9 cellular contexts compared by ENCODE assay signal in genomic region chr16:85524630-85525463, GRCh38.
DNase-seq lines count a peak whose midpoint lies in the region; ATAC-seq and TF ChIP-seq lines count a peak whose summit lies in the region.
"Had no signal": no experiment of that assay in that cellular context is flagged by ENCODE, and none has a peak within 500 bp of the region (broad histone marks: within the 10 kb centered on the region; RNA-seq: fewer than 3 reads in every experiment).

No MANE protein-coding gene starts in this region.

- H3K4me1 Mint-ChIP-seq in activated naive CD8-positive, alpha-beta T cell treated with anti-CD3 and anti-CD28 coated beads for 36 hours = no peaks in the 10 kb centered on the region
- H3K4me1 Mint-ChIP-seq in stimulated activated naive CD8-positive, alpha-beta T cell treated with anti-CD3 and anti-CD28 coated beads, Interleukin-15, amount 100 ng/mL, for 72 hours = no peaks in the 10 kb centered on the region

- H3K4me3 ChIP-seq in MG63 (no peak overlapping the region), adipocyte (ENCODE audit: low read length) (no peak overlapping the region), liver (ENCODE audit: low read depth in 1 of 3, low read length in 3 of 3) (no peak overlapping the region)

- no peak for TF ChIP-seq RAD21 in liver (IDR thresholded peaks at IDR 0.05)

- H3K27me3 Mint-ChIP-seq in activated naive CD8-positive, alpha-beta T cell treated with anti-CD3 and anti-CD28 coated beads for 36 hours = no peaks in the 10 kb centered on the region
- no peaks in the 10 kb centered on the region for H3K27me3 Mint-ChIP-seq in stimulated activated naive CD8-positive, alpha-beta T cell treated with anti-CD3 and anti-CD28 coated beads, Interleukin-15, amount 100 ng/mL, for 72 hours
- H3K27me3 Mint-ChIP-seq: activated T-helper 17 cell treated with anti-CD3 and anti-CD28 coated beads, Interleukin-2, amount 50 U/mL, for 72 hours had no signal

- no peak overlapping the region for H3K4me3 Mint-ChIP-seq in activated naive CD8-positive, alpha-beta T cell treated with anti-CD3 and anti-CD28 coated beads for 36 hours
- H3K4me3 Mint-ChIP-seq in stimulated activated naive CD8-positive, alpha-beta T cell treated with anti-CD3 and anti-CD28 coated beads, Interleukin-15, amount 100 ng/mL, for 72 hours = no peak overlapping the region
- H3K4me3 Mint-ChIP-seq: activated T-helper 17 cell treated with anti-CD3 and anti-CD28 coated beads, Interleukin-2, amount 50 U/mL, for 72 hours had no signal

- TF ChIP-seq CTCF in liver (IDR thresholded peaks at IDR 0.05; ENCODE audit: low read depth, low read length, missing input control) = peak; percentile 3

- H3K9me3 ChIP-seq in MG63 (no peaks in the 10 kb centered on the region), adipocyte (ENCODE audit: control insufficient read depth, low read length) (no peaks in the 10 kb centered on the region), liver (ENCODE audit: control insufficient read depth in 4 of 4, low read length in 3 of 4) (no peaks in the 10 kb centered on the region)

- H3K27me3 ChIP-seq in MG63 (no peaks in the 10 kb centered on the region), adipocyte (replicated peaks; ENCODE audit: control insufficient read depth, insufficient read depth, low read length) (no peaks in the 10 kb centered on the region), liver (ENCODE audit: control insufficient read depth in 4 of 4, insufficient read depth in 4 of 4, low read length in 3 of 4) (no peaks in the 10 kb centered on the region)

- DNase-seq in AML-193 (lab: John Stamatoyannopoulos, UW) = peak; percentile 87
- peak; percentile 91 for DNase-seq in MG63
- peak; percentile 48 for DNase-seq in adipocyte (ENCODE audit: low read depth)
- DNase-seq in GM19238 (ENCODE audit: insufficient read length, low spot score) = no peak
- no peak for DNase-seq in activated naive CD8-positive, alpha-beta T cell treated with anti-CD3 and anti-CD28 coated beads for 36 hours
- DNase-seq in stimulated activated naive CD8-positive, alpha-beta T cell treated with anti-CD3 and anti-CD28 coated beads, Interleukin-15, amount 100 ng/mL, for 72 hours = no peak
- DNase-seq in stimulated activated CD4-positive, alpha-beta T cell treated with anti-CD3 and anti-CD28 coated beads, Interleukin-2, amount 100 ng/mL, for 48 hours = no peak

- no peaks in the 10 kb centered on the region for H3K36me3 ChIP-seq in MG63
- H3K36me3 ChIP-seq in adipocyte (ENCODE audit: control insufficient read depth, insufficient read depth, low read length, severe bottlenecking) = peaks cover 4% of the 10 kb centered on the region
- H3K36me3 ChIP-seq in liver (ENCODE audit: control insufficient read depth in 4 of 4, insufficient read depth in 3 of 4, low read depth in 1 of 4, low read length in 3 of 4) = no peaks in the 10 kb centered on the region

- H3K36me3 Mint-ChIP-seq in activated naive CD8-positive, alpha-beta T cell treated with anti-CD3 and anti-CD28 coated beads for 36 hours = no peaks in the 10 kb centered on the region

- H3K9me3 Mint-ChIP-seq in activated naive CD8-positive, alpha-beta T cell treated with anti-CD3 and anti-CD28 coated beads for 36 hours = no peaks in the 10 kb centered on the region
- peaks cover 0 to under 1% of the 10 kb centered on the region in 2 donors for H3K9me3 Mint-ChIP-seq in stimulated activated naive CD8-positive, alpha-beta T cell treated with anti-CD3 and anti-CD28 coated beads, Interleukin-15, amount 100 ng/mL, for 72 hours
- H3K9me3 Mint-ChIP-seq: activated T-helper 17 cell treated with anti-CD3 and anti-CD28 coated beads, Interleukin-2, amount 50 U/mL, for 72 hours had no signal

- no peak for ATAC-seq in stimulated activated naive CD8-positive, alpha-beta T cell treated with anti-CD3 and anti-CD28 coated beads, Interleukin-15, amount 100 ng/mL, for 72 hours
- ATAC-seq: activated T-helper 17 cell treated with anti-CD3 and anti-CD28 coated beads, Interleukin-2, amount 50 U/mL, for 72 hours had no signal

- peak overlapping the region; percentile 93 for H3K27ac ChIP-seq in liver (ENCODE audit: low read depth in 1 of 2, low read length in 2 of 2)

- WGBS in liver = 28% methylated on average over 30 of the region's 30 CpGs

- H3K4me1 ChIP-seq in adipocyte (ENCODE audit: control insufficient read depth, insufficient read depth, low read length) (peaks cover 37% of the 10 kb centered on the region), liver (ENCODE audit: control insufficient read depth in 4 of 4, insufficient read depth in 4 of 4, low read length in 3 of 4) (peaks cover 40 to 84% (median 62%) of the 10 kb centered on the region in 4 donors)

- no peak overlapping the region for H3K27ac Mint-ChIP-seq in activated naive CD8-positive, alpha-beta T cell treated with anti-CD3 and anti-CD28 coated beads for 36 hours
- H3K27ac Mint-ChIP-seq in stimulated activated naive CD8-positive, alpha-beta T cell treated with anti-CD3 and anti-CD28 coated beads, Interleukin-15, amount 100 ng/mL, for 72 hours = no peak overlapping the region
- H3K27ac Mint-ChIP-seq: activated T-helper 17 cell treated with anti-CD3 and anti-CD28 coated beads, Interleukin-2, amount 50 U/mL, for 72 hours had no signal

- peak overlapping the region; percentile 70 for H3K9ac ChIP-seq in adipocyte (ENCODE audit: low read length)
- peak overlapping the region in 1 of 2 donors; percentile 36 for H3K9ac ChIP-seq in liver (ENCODE audit: low read depth in 1 of 2, low read length in 2 of 2)

TF ChIP-seq in liver, 16 proteins besides CTCF, POLR2A, EP300 and RAD21:
- TF ChIP-seq TAF1 (conservative IDR thresholded peaks at IDR 0.05) (no peak), YY1 (IDR thresholded peaks at IDR 0.05) (peak; percentile 80), JUND (IDR thresholded peaks at IDR 0.05) (peak in 1 of 2 donors; percentile 74), HNF4G (IDR thresholded peaks at IDR 0.05) (no peak), SP1 (IDR thresholded peaks at IDR 0.05) (peak; percentile 88), ATF3 (IDR thresholded peaks at IDR 0.05) (peak; percentile 95), FOXA1 (IDR thresholded peaks at IDR 0.05) (no peak), EGR1 (IDR thresholded peaks at IDR 0.05; ENCODE audit: low read depth in 2 of 2) (peak in 1 of 2 donors; percentile 71), RXRA (IDR thresholded peaks at IDR 0.05) (peak; percentile 89 to 94), FOXA2 (IDR thresholded peaks at IDR 0.05) (no peak), NR2F2 (IDR thresholded peaks at IDR 0.05) (peak; percentile 64), HNF4A (conservative IDR thresholded peaks at IDR 0.05) (peak; percentile 70 to 73), GABPA (IDR thresholded peaks at IDR 0.05 in 1 of 2, conservative IDR thresholded peaks at IDR 0.05 in 1 of 2) (peak in 1 of 2 donors; percentile 17)
- TF ChIP-seq, protein P1, sequence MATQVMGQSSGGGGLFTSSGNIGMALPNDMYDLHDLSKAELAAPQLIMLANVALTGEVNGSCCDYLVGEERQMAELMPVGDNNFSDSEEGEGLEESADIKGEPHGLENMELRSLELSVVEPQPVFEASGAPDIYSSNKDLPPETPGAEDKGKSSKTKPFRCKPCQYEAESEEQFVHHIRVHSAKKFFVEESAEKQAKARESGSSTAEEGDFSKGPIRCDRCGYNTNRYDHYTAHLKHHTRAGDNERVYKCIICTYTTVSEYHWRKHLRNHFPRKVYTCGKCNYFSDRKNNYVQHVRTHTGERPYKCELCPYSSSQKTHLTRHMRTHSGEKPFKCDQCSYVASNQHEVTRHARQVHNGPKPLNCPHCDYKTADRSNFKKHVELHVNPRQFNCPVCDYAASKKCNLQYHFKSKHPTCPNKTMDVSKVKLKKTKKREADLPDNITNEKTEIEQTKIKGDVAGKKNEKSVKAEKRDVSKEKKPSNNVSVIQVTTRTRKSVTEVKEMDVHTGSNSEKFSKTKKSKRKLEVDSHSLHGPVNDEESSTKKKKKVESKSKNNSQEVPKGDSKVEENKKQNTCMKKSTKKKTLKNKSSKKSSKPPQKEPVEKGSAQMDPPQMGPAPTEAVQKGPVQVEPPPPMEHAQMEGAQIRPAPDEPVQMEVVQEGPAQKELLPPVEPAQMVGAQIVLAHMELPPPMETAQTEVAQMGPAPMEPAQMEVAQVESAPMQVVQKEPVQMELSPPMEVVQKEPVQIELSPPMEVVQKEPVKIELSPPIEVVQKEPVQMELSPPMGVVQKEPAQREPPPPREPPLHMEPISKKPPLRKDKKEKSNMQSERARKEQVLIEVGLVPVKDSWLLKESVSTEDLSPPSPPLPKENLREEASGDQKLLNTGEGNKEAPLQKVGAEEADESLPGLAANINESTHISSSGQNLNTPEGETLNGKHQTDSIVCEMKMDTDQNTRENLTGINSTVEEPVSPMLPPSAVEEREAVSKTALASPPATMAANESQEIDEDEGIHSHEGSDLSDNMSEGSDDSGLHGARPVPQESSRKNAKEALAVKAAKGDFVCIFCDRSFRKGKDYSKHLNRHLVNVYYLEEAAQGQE (IDR thresholded peaks at IDR 0.05) = peak; percentile 72
- TF ChIP-seq, protein P2, sequence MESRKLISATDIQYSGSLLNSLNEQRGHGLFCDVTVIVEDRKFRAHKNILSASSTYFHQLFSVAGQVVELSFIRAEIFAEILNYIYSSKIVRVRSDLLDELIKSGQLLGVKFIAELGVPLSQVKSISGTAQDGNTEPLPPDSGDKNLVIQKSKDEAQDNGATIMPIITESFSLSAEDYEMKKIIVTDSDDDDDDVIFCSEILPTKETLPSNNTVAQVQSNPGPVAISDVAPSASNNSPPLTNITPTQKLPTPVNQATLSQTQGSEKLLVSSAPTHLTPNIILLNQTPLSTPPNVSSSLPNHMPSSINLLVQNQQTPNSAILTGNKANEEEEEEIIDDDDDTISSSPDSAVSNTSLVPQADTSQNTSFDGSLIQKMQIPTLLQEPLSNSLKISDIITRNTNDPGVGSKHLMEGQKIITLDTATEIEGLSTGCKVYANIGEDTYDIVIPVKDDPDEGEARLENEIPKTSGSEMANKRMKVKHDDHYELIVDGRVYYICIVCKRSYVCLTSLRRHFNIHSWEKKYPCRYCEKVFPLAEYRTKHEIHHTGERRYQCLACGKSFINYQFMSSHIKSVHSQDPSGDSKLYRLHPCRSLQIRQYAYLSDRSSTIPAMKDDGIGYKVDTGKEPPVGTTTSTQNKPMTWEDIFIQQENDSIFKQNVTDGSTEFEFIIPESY (IDR thresholded peaks at IDR 0.05) = peak; percentile 60
- TF ChIP-seq, protein P3, sequence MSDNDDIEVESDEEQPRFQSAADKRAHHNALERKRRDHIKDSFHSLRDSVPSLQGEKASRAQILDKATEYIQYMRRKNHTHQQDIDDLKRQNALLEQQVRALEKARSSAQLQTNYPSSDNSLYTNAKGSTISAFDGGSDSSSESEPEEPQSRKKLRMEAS (IDR thresholded peaks at IDR 0.05) = peak; percentile 56

Comparison
In these comparisons a context has a peak if more than half of its experiments do, and no peak if none do; other contexts are left out.
1. DNase-seq: peak in AML-193 (2 of 2), MG63 (single experiment) and adipocyte (single experiment); none in GM19238 (single experiment), activated naive CD8-positive, alpha-beta T cell treated with anti-CD3 and anti-CD28 coated beads for 36 hours (single experiment), stimulated activated naive CD8-positive, alpha-beta T cell treated with anti-CD3 and anti-CD28 coated beads, Interleukin-15, amount 100 ng/mL, for 72 hours (0 of 2) and stimulated activated CD4-positive, alpha-beta T cell treated with anti-CD3 and anti-CD28 coated beads, Interleukin-2, amount 100 ng/mL, for 48 hours (0 of 2).